Comparison of ENCODE assay signal across 22 cellular contexts in genomic region chr18:56173542-56174220, GRCh38.
"Had no signal": no experiment of that assay in that cellular context is flagged by ENCODE, and none has a peak within 500 bp of the region (broad histone marks: within the 10 kb centered on the region; RNA-seq: fewer than 3 reads in every experiment).

No MANE protein-coding gene starts in this region.

- H3K27me3 ChIP-seq: neural progenitor cell, sigmoid colon, upper lobe of left lung had no signal

- H3K4me2 ChIP-seq: neural progenitor cell had no signal

- H3K4me3 ChIP-seq: lower lobe of right lung, neural progenitor cell, sigmoid colon, upper lobe of left lung had no signal

- ATAC-seq: left lobe of liver; lower lobe of right lung; naive thymus-derived CD8-positive, alpha-beta T cell; stimulated activated naive CD8-positive, alpha-beta T cell treated with anti-CD3 and anti-CD28 coated beads, Interleukin-15, Interleukin-2, amounts not matched to agents 100 U/mL and 50 U/mL, for 24 hours had no signal

- H3K9me3 ChIP-seq: lower lobe of right lung, sigmoid colon, upper lobe of left lung had no signal

- H2AFZ ChIP-seq: neural progenitor cell had no signal

- DNase-seq: activated CD4-positive, alpha-beta memory T cell treated with anti-CD3 and anti-CD28 coated beads for 36 hours; activated CD4-positive, alpha-beta T cell treated with anti-CD3 and anti-CD28 coated beads for 4 hours; activated CD4-positive, CD25-positive, alpha-beta regulatory T cell; activated naive CD4-positive, alpha-beta T cell treated with Interleukin-2 at 50 U/mL for 16 hours; activated naive CD8-positive, alpha-beta T cell treated with anti-CD3 and anti-CD28 coated beads for 36 hours; activated T-cell treated with anti-CD3 and anti-CD28 coated beads, Interleukin-2, amount 50 U/mL, for 48 hours; amygdala; cerebellar nuclear complex; cortex of kidney; endodermal cell; lower lobe of right lung; naive thymus-derived CD8-positive, alpha-beta T cell; retina; sigmoid colon; stimulated activated CD4-positive, alpha-beta T cell treated with anti-CD3 and anti-CD28 coated beads, Interleukin-4, amount 100 ng/mL, for 24 hours; stimulated activated naive CD8-positive, alpha-beta T cell treated with anti-CD3 and anti-CD28 coated beads, Interleukin-15, Interleukin-2, amounts not matched to agents 100 U/mL and 50 U/mL, for 24 hours; T-helper 1 cell; T1000; upper lobe of left lung had no signal

- H3K9ac ChIP-seq: neural progenitor cell had no signal

- H3K36me3 ChIP-seq: lower lobe of right lung, neural progenitor cell, sigmoid colon, upper lobe of left lung had no signal

- H3K27ac ChIP-seq: epithelial cell of prostate, lower lobe of right lung, neural progenitor cell, sigmoid colon, upper lobe of left lung had no signal

- H3K4me1 ChIP-seq: lower lobe of right lung, upper lobe of left lung had no signal
